In the genomic region with DNA sequence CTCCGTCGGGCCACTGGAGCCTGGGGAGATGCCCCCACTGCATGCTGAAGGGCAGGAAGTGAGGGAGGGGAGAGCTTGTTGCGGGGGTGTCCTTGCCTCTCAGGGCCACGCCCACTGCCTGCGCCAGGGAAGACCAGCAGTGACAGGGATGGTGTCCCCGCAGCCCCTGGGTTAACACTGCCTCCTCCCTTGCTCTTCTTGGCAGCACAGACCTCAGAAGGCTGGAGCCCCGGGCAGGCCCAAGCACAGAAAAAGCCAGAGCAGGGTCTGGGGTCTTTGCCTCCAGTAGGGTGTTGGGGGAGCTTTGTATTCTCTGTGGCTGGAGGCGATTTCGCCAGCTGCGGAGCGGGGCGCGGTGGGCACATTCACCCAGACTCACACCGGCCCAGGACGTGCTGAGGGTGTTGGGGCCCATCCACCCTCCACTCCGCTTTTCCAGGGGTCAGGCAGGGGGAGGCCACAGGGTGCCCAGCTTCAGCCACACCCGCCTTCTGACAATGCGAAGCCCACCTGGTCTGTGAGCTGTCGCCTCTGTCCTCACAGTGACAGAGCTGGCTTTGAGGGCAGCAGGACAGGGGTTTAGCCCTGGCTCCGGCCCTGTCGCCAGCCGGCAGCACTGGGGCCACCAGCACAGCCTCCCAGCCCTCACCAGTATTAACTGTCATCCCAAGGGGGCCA, we compare ENCODE assay signal across 17 cellular contexts.
DNase-seq lines count a peak whose midpoint lies in the region; ATAC-seq and TF ChIP-seq lines count a peak whose summit lies in the region.
"Had no signal": no experiment of that assay in that cellular context is flagged by ENCODE, and none has a peak within 500 bp of the region (broad histone marks: within the 10 kb centered on the region; RNA-seq: fewer than 3 reads in every experiment).

No MANE protein-coding gene starts in this region.

- peaks cover 7% of the 10 kb centered on the region for H3K36me3 Mint-ChIP-seq in WTC11

- POLR2A ChIA-PET in WTC11 (lab: Charles Lee) = no interaction called here

- H3K36me3 ChIP-seq in psoas muscle (ENCODE audit: insufficient read depth in 1 of 2, low read depth in 1 of 2) = no peaks in the 10 kb centered on the region

- peaks cover 74% of the 10 kb centered on the region for H3K27me3 Mint-ChIP-seq in WTC11 (ENCODE audit: low read depth)
- H3K27me3 Mint-ChIP-seq: CD4-positive, alpha-beta T cell; naive thymus-derived CD8-positive, alpha-beta T cell had no signal

- peaks cover 9% of the 10 kb centered on the region for H3K9me3 Mint-ChIP-seq in WTC11
- H3K9me3 Mint-ChIP-seq: CD4-positive, alpha-beta T cell; naive thymus-derived CD8-positive, alpha-beta T cell had no signal

- CTCF ChIA-PET in WTC11 (lab: Charles Lee) = no interaction called here

- no peaks in the 10 kb centered on the region for H3K9me3 ChIP-seq in psoas muscle

- H3K27ac Mint-ChIP-seq in WTC11 = no peak overlapping the region
- H3K27ac Mint-ChIP-seq: CD4-positive, alpha-beta T cell; naive thymus-derived CD8-positive, alpha-beta T cell had no signal

- H3K4me1 ChIP-seq in psoas muscle (peaks cover 5% of the 10 kb centered on the region), foreskin keratinocyte (no peaks in the 10 kb centered on the region)

- peaks cover 0 to 9% (median 3%) of the 10 kb centered on the region in 3 donors for H3K27me3 ChIP-seq in psoas muscle (ENCODE audit: insufficient read depth in 3 of 3, low read length in 2 of 3)
- H3K27me3 ChIP-seq in foreskin keratinocyte = peaks cover 32% of the 10 kb centered on the region

- peak; percentile 24 for DNase-seq in activated CD4-positive, CD25-positive, alpha-beta regulatory T cell treated with anti-CD3 and anti-CD28 coated beads, Interleukin-2, amount 50 U/mL, for 72 hours
- no peak for DNase-seq in activated CD4-positive, CD25-positive, alpha-beta regulatory T cell (lab: John Stamatoyannopoulos, UW)
- DNase-seq in WTC11 (ENCODE audit: low spot score) (peak; percentile 10), left ventricle myocardium superior (peak; percentile 24), psoas muscle (peak; percentile 10 to 28), foreskin keratinocyte (no peak), nucleus accumbens (lab: John Stamatoyannopoulos, UW) (no peak)
- DNase-seq: dermis blood vessel endothelial cell; hypothalamus; IMR-90; NCI-H774; stimulated activated naive CD8-positive, alpha-beta T cell treated with anti-CD3 and anti-CD28 coated beads, Interleukin-15, Interleukin-2, amounts not matched to agents 100 U/mL and 50 U/mL, for 24 hours; SW 1271 had no signal

- peaks cover 17% of the 10 kb centered on the region for H3K4me1 Mint-ChIP-seq in WTC11

- intact Hi-C loops in left ventricle myocardium superior (cut with micrococcal nuclease) (no loop called here), psoas muscle (cut with DNase I) (no loop called here)

- ATAC-seq in WTC11 = no peak
- no peak for ATAC-seq in left ventricle myocardium superior
- no peak for ATAC-seq in psoas muscle
- ATAC-seq in foreskin keratinocyte = no peak
- ATAC-seq in GM21737 (IDR thresholded peaks at IDR 0.05; ENCODE audit: unreplicated experiment) = no peak
- ATAC-seq: naive thymus-derived CD8-positive, alpha-beta T cell; stimulated activated naive CD8-positive, alpha-beta T cell treated with anti-CD3 and anti-CD28 coated beads, Interleukin-15, Interleukin-2, amounts not matched to agents 100 U/mL and 50 U/mL, for 24 hours had no signal

- H3K4me3 Mint-ChIP-seq in WTC11 = no peak overlapping the region
- H3K4me3 Mint-ChIP-seq: CD4-positive, alpha-beta T cell; naive thymus-derived CD8-positive, alpha-beta T cell had no signal

- WGBS in psoas muscle, 3 donors = 90 to 92% (median 90%) methylated on average over 22 of the region's 22 CpGs

- H3K27ac ChIP-seq in psoas muscle = no peak overlapping the region
- no peak overlapping the region for H3K27ac ChIP-seq in foreskin keratinocyte
- H3K27ac ChIP-seq: 22Rv1 had no signal

- no peak overlapping the region for H3K4me3 ChIP-seq in psoas muscle

- TF ChIP-seq CTCF in WTC11 (IDR thresholded peaks at IDR 0.05) (no peak), psoas muscle (IDR thresholded peaks at IDR 0.05) (no peak), foreskin keratinocyte (conservative IDR thresholded peaks at IDR 0.05) (no peak)

TF ChIP-seq in WTC11, 78 proteins besides CTCF, POLR2A, EP300 and RAD21:
- no peak for TF ChIP-seq USF1 (CRISPR knock-in tag; IDR thresholded peaks at IDR 0.05)
- TF ChIP-seq, protein P1, sequence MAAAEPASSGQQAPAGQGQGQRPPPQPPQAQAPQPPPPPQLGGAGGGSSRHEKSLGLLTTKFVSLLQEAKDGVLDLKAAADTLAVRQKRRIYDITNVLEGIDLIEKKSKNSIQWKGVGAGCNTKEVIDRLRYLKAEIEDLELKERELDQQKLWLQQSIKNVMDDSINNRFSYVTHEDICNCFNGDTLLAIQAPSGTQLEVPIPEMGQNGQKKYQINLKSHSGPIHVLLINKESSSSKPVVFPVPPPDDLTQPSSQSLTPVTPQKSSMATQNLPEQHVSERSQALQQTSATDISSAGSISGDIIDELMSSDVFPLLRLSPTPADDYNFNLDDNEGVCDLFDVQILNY (CRISPR knock-in tag; IDR thresholded peaks at IDR 0.05) = no peak
- TF ChIP-seq ATF3 (CRISPR knock-in tag; conservative IDR thresholded peaks at IDR 0.05) = no peak
- no peak for TF ChIP-seq FOXK1 (CRISPR knock-in tag; IDR thresholded peaks at IDR 0.05)
- TF ChIP-seq NR1H2 (CRISPR knock-in tag; IDR thresholded peaks at IDR 0.05) = no peak
- TF ChIP-seq GABPB1 (CRISPR knock-in tag; IDR thresholded peaks at IDR 0.05) = no peak
- TF ChIP-seq FOXJ3 (CRISPR knock-in tag; IDR thresholded peaks at IDR 0.05; ENCODE audit: borderline replicate concordance) = no peak
- no peak for TF ChIP-seq NFATC4 (CRISPR knock-in tag; IDR thresholded peaks at IDR 0.05)
- TF ChIP-seq MXD4 (CRISPR knock-in tag; IDR thresholded peaks at IDR 0.05; ENCODE audit: borderline replicate concordance) = no peak
- no peak for TF ChIP-seq NFE2L1 (CRISPR knock-in tag; IDR thresholded peaks at IDR 0.05)
- TF ChIP-seq ZNF263 (CRISPR knock-in tag; IDR thresholded peaks at IDR 0.05; ENCODE audit: low read depth) = no peak
- TF ChIP-seq, protein P2, sequence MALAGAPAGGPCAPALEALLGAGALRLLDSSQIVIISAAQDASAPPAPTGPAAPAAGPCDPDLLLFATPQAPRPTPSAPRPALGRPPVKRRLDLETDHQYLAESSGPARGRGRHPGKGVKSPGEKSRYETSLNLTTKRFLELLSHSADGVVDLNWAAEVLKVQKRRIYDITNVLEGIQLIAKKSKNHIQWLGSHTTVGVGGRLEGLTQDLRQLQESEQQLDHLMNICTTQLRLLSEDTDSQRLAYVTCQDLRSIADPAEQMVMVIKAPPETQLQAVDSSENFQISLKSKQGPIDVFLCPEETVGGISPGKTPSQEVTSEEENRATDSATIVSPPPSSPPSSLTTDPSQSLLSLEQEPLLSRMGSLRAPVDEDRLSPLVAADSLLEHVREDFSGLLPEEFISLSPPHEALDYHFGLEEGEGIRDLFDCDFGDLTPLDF (CRISPR knock-in tag; IDR thresholded peaks at IDR 0.05) = no peak
- no peak for TF ChIP-seq SOX15 (CRISPR knock-in tag; IDR thresholded peaks at IDR 0.05)
- TF ChIP-seq MAX (CRISPR knock-in tag; IDR thresholded peaks at IDR 0.05) = no peak
TF ChIP-seq in WTC11: peak in this region for 0.

Comparison
In these comparisons a context has a peak if more than half of its experiments do, and no peak if none do; other contexts are left out.
1. DNase-seq: peak in activated CD4-positive, CD25-positive, alpha-beta regulatory T cell treated with anti-CD3 and anti-CD28 coated beads, Interleukin-2, amount 50 U/mL, for 72 hours (single experiment), WTC11 (single experiment), left ventricle myocardium superior (single experiment) and psoas muscle (2 of 2); none in activated CD4-positive, CD25-positive, alpha-beta regulatory T cell (0 of 4), foreskin keratinocyte (0 of 2) and nucleus accumbens (0 of 56).